Comparison of ENCODE assay signal across 12 cellular contexts in the genomic region with DNA sequence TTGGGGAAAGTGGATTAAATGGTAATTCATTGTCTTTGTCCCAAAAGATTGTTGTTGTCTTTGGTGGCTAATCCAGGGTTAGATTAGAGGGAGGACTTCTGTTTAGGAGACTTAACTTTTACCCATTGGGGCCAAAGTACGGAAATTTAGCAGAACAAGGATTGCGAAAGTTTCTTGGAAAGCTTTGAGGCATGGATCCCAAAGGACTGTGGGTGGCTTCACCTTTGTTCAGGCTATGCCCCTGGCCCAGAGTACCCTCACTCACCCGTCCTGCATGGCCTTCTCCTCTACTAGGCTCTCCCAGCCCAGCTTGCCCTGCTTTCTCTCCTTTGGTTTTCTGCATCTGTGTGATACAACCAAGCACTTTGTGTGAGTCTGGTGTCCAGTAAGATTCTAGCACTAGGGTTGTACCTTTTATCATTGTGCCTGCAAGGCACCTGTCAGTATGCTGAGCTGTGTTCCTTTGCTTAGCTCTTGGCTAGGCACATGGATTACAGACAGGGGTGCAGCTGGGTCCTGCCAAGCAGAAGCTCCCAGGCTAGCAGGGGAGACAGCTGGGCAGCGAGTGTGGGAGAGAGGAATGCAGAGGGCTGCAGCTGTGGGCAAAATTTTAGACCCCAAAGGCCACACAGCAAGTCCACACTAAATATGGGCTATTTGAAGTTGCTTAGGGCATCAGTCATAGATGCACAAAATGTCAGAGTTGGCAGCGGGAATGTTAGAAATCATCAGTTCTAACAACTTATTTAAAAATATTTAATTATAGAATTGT. TPM values are rescaled to one million over a fixed set of nuclear protein-coding genes. Genes with fewer than 3 reads are reported as not detected.
A peak's percentile ranks its signal among the peaks of the same experiment; 100 is the strongest.
DNase-seq lines count a peak whose midpoint lies in the region; ATAC-seq and TF ChIP-seq lines count a peak whose summit lies in the region.
"Had no signal": no experiment of that assay in that cellular context is flagged by ENCODE, and none has a peak within 500 bp of the region (broad histone marks: within the 10 kb centered on the region; RNA-seq: fewer than 3 reads in every experiment).

No MANE protein-coding gene starts in this region.

- CTCF ChIA-PET in activated CD8-positive, alpha-beta memory T cell treated with anti-CD3 and anti-CD28 coated beads, Interleukin-2, amount 10 ng/mL, durations not matched to agents 7 days and 5 days (lab: Charles Lee): interaction anchor here (1.1 to 1.6 kb wide), 3 partner anchors 9 to 96 kb away, joined by 3 to 6 read pairs (median 5); no protein-coding TSS in a partner anchor

- H3K4me3 ChIP-seq in lung: peak overlapping the region; percentile 29
- H3K4me3 ChIP-seq in stomach: peak overlapping the region; percentile 90 to 100 (median 97)
- H3K4me3 ChIP-seq: SJSA1 had no signal

- no peaks in the 10 kb centered on the region for H3K9me3 Mint-ChIP-seq in activated CD8-positive, alpha-beta memory T cell treated with anti-CD3 and anti-CD28 coated beads, Interleukin-2, amount 10 ng/mL, durations not matched to agents 7 days and 5 days (ENCODE audit: low read depth)
- H3K9me3 Mint-ChIP-seq in activated T-helper 2 cell treated with anti-CD3 and anti-CD28 coated beads, Interferon-gamma antibody, Interleukin-2, Interleukin-4, amounts not matched to agents 10 μg/mL and 5 μg/mL and 100 μg/mL, durations not matched to agents 14 hours and 24 hours and 36 hours: no peaks in the 10 kb centered on the region

- H3K4me3 Mint-ChIP-seq in activated CD8-positive, alpha-beta memory T cell treated with anti-CD3 and anti-CD28 coated beads, Interleukin-2, amount 10 ng/mL, durations not matched to agents 7 days and 5 days: peak overlapping the region; percentile 14
- peak overlapping the region; percentile 33 for H3K4me3 Mint-ChIP-seq in activated T-helper 2 cell treated with anti-CD3 and anti-CD28 coated beads, Interferon-gamma antibody, Interleukin-2, Interleukin-4, amounts not matched to agents 10 μg/mL and 5 μg/mL and 100 μg/mL, durations not matched to agents 14 hours and 24 hours and 36 hours (ENCODE audit: low read depth)

- no peak overlapping the region for H3K27ac Mint-ChIP-seq in activated CD8-positive, alpha-beta memory T cell treated with anti-CD3 and anti-CD28 coated beads, Interleukin-2, amount 10 ng/mL, durations not matched to agents 7 days and 5 days
- no peak overlapping the region for H3K27ac Mint-ChIP-seq in activated T-helper 2 cell treated with anti-CD3 and anti-CD28 coated beads, Interferon-gamma antibody, Interleukin-2, Interleukin-4, amounts not matched to agents 10 μg/mL and 5 μg/mL and 100 μg/mL, durations not matched to agents 14 hours and 24 hours and 36 hours

- peaks cover 6% of the 10 kb centered on the region for H3K4me1 Mint-ChIP-seq in activated CD8-positive, alpha-beta memory T cell treated with anti-CD3 and anti-CD28 coated beads, Interleukin-2, amount 10 ng/mL, durations not matched to agents 7 days and 5 days
- H3K4me1 Mint-ChIP-seq in activated T-helper 2 cell treated with anti-CD3 and anti-CD28 coated beads, Interferon-gamma antibody, Interleukin-2, Interleukin-4, amounts not matched to agents 10 μg/mL and 5 μg/mL and 100 μg/mL, durations not matched to agents 14 hours and 24 hours and 36 hours (ENCODE audit: low read depth): peaks cover 2% of the 10 kb centered on the region

- no peaks in the 10 kb centered on the region for H3K9me3 ChIP-seq in lung (ENCODE audit: control insufficient read depth in 2 of 2, insufficient read depth in 1 of 2, low read length in 1 of 2)
- no peaks in the 10 kb centered on the region for H3K9me3 ChIP-seq in stomach
- H3K9me3 ChIP-seq: SJSA1, testis had no signal

- H3K27ac ChIP-seq in lung (ENCODE audit: low read depth in 1 of 2, low read length in 1 of 2) (peak overlapping the region in 1 of 2 donors; percentile 96), stomach (peak overlapping the region; percentile 28 to 95 (median 94))
- H3K27ac ChIP-seq: SJSA1 had no signal

- no peaks in the 10 kb centered on the region for H3K36me3 ChIP-seq in lung (ENCODE audit: control insufficient read depth in 2 of 2, insufficient read depth in 2 of 2, low read length in 2 of 2)
- peaks cover 0 to 6% (median 3%) of the 10 kb centered on the region in 4 donors for H3K36me3 ChIP-seq in stomach
- H3K36me3 ChIP-seq: SJSA1 had no signal

- peaks cover 6% of the 10 kb centered on the region for H3K27me3 Mint-ChIP-seq in activated CD8-positive, alpha-beta memory T cell treated with anti-CD3 and anti-CD28 coated beads, Interleukin-2, amount 10 ng/mL, durations not matched to agents 7 days and 5 days
- H3K27me3 Mint-ChIP-seq in activated T-helper 2 cell treated with anti-CD3 and anti-CD28 coated beads, Interferon-gamma antibody, Interleukin-2, Interleukin-4, amounts not matched to agents 10 μg/mL and 5 μg/mL and 100 μg/mL, durations not matched to agents 14 hours and 24 hours and 36 hours (ENCODE audit: low read depth): peaks cover 15% of the 10 kb centered on the region

- no peak for TF ChIP-seq POLR2A in stomach (IDR thresholded peaks at IDR 0.05)

- H3K4me1 ChIP-seq in lung (ENCODE audit: control insufficient read depth in 2 of 2, insufficient read depth in 2 of 2, low read length in 2 of 2) (peaks cover 0 to 8% of the 10 kb centered on the region in 2 donors), stomach (peaks cover 0 to 47% (median 36%) of the 10 kb centered on the region in 4 donors)
- H3K4me1 ChIP-seq: testis had no signal

- DNase-seq in activated CD8-positive, alpha-beta memory T cell treated with anti-CD3 and anti-CD28 coated beads, Interleukin-2, amount 10 ng/mL, durations not matched to agents 7 days and 5 days: no peak
- no peak for DNase-seq in activated CD8-positive, alpha-beta memory T cell treated with anti-CD3 and anti-CD28 coated beads for 24 hours
- DNase-seq in activated T-helper 2 cell treated with anti-CD3 and anti-CD28 coated beads, Interferon-gamma antibody, Interleukin-2, Interleukin-4, amounts not matched to agents 10 μg/mL and 5 μg/mL and 100 μg/mL, durations not matched to agents 14 hours and 24 hours and 36 hours (ENCODE audit: low spot score): no peak
- DNase-seq in lung (ENCODE audit: low spot score) (no peak), stomach (no peak), Ammon's horn (ENCODE audit: low spot score) (no peak), NCI-H526 treated with DMSO at 0.1 percent for 48 hours (lab: John Stamatoyannopoulos, UW) (no peak)
- DNase-seq: activated naive CD4-positive, alpha-beta T cell treated with Interleukin-2 at 50 U/mL for 16 hours; stimulated activated CD4-positive, alpha-beta T cell treated with anti-CD3 and anti-CD28 coated beads, Interleukin-4, amount 100 ng/mL, for 4 hours had no signal

- TF ChIP-seq CTCF in lung (IDR thresholded peaks at IDR 0.05; ENCODE audit: control extremely low read depth, extremely low read depth) (no peak), stomach (IDR thresholded peaks at IDR 0.05) (no peak)

- no peaks in the 10 kb centered on the region for H3K36me3 Mint-ChIP-seq in activated CD8-positive, alpha-beta memory T cell treated with anti-CD3 and anti-CD28 coated beads, Interleukin-2, amount 10 ng/mL, durations not matched to agents 7 days and 5 days
- no peaks in the 10 kb centered on the region for H3K36me3 Mint-ChIP-seq in activated T-helper 2 cell treated with anti-CD3 and anti-CD28 coated beads, Interferon-gamma antibody, Interleukin-2, Interleukin-4, amounts not matched to agents 10 μg/mL and 5 μg/mL and 100 μg/mL, durations not matched to agents 14 hours and 24 hours and 36 hours (ENCODE audit: low read depth)

- H3K27me3 ChIP-seq in lung (ENCODE audit: control insufficient read depth, insufficient read depth) (no peaks in the 10 kb centered on the region), stomach (no peaks in the 10 kb centered on the region)
- H3K27me3 ChIP-seq: testis had no signal

- no peak for TF ChIP-seq EP300 in stomach (IDR thresholded peaks at IDR 0.05)

- 83 to 89% methylated on average over 5 of the region's 5 CpGs for WGBS in lung, 2 donors
- 72 to 90% (median 81%) methylated on average over 5 of the region's 5 CpGs for WGBS in stomach, 5 donors

- intact Hi-C loops in activated T-helper 2 cell treated with anti-CD3 and anti-CD28 coated beads, Interferon-gamma antibody, Interleukin-2, Interleukin-4, amounts not matched to agents 10 μg/mL and 5 μg/mL and 100 μg/mL, durations not matched to agents 14 hours and 24 hours and 36 hours (cut with micrococcal nuclease): loop anchor here (5.0 kb wide), 2 partner anchors 86 to 94 kb away; no protein-coding TSS in a partner anchor
- intact Hi-C loops in stomach (cut with DNase I; ENCODE audit: low total_unique reads): loop anchor here (10.0 kb wide), 1 partner anchor 91 kb away; no protein-coding TSS in a partner anchor

- no peak for ATAC-seq in activated CD8-positive, alpha-beta memory T cell treated with anti-CD3 and anti-CD28 coated beads, Interleukin-2, amount 10 ng/mL, durations not matched to agents 7 days and 5 days
- ATAC-seq in lung (ENCODE audit: insufficient read depth, low FRiP score) (no peak), HG03442 (IDR thresholded peaks at IDR 0.05; ENCODE audit: unreplicated experiment) (no peak)

RNA-seq across cellular contexts. Expression of a gene that starts 3.2 kb away (rescaled TPM):
- 1 to 10 TPM; 6.0 to 7.2 TPM for total RNA-seq in activated CD8-positive, alpha-beta memory T cell treated with anti-CD3 and anti-CD28 coated beads, Interleukin-2, amount 10 ng/mL, durations not matched to agents 7 days and 5 days
- 7.1 and 8.5 TPM in 2 replicates for total RNA-seq in activated T-helper 2 cell treated with anti-CD3 and anti-CD28 coated beads, Interferon-gamma antibody, Interleukin-2, Interleukin-4, amounts not matched to agents 10 μg/mL and 5 μg/mL and 100 μg/mL, durations not matched to agents 14 hours and 24 hours and 36 hours
- total RNA-seq in lung (10 to 100 TPM in 1 of 2 donors, 1 to 10 TPM in 1; 2.0 to 11.0 TPM), stomach (10 to 100 TPM in 3 of 5 donors, 1 to 10 TPM in 2; 4.1 to 59.7 (median 17.1) TPM)
- polyA plus RNA-seq in lung (1 to 10 TPM; 1.4 to 2.9 TPM), stomach (1 to 10 TPM; 1.2 to 2.4 (median 1.7) TPM)
